ENCODE assay signal across 8 cellular contexts in genomic region chr9:98256632-98257218, GRCh38. TPM values are rescaled to one million over a fixed set of nuclear protein-coding genes. Genes with fewer than 3 reads are reported as not detected.
DNase-seq lines count a peak whose midpoint lies in the region; ATAC-seq, FAIRE-seq and TF ChIP-seq lines count a peak whose summit lies in the region.

No MANE protein-coding gene starts in this region.

- H3K79me2 ChIP-seq in astrocyte (ENCODE audit: insufficient read depth, low read length) = peaks cover 36% of the 10 kb centered on the region

- H3K4me1 ChIP-seq in RWPE2 (ENCODE audit: insufficient read depth, poor library complexity, severe bottlenecking) (peaks cover 19% of the 10 kb centered on the region), astrocyte (ENCODE audit: insufficient read depth, low read length) (peaks cover 38% of the 10 kb centered on the region)

- H3K27me3 ChIP-seq in RWPE2 (ENCODE audit: insufficient read depth, poor library complexity, severe bottlenecking) = no peaks in the 10 kb centered on the region
- no peaks in the 10 kb centered on the region for H3K27me3 ChIP-seq in astrocyte (ENCODE audit: insufficient read depth, low read length)

- peak; percentile 11 to 37 for DNase-seq in NCI-H526 (lab: John Stamatoyannopoulos, UW)
- DNase-seq in NCI-H526 treated with DMSO at 0.1 percent for 48 hours (lab: John Stamatoyannopoulos, UW) = no peak
- no peak for DNase-seq in RWPE2 (ENCODE audit: low spot score)
- DNase-seq in astrocyte (ENCODE audit: low read depth) = no peak
- peak; percentile 83 for DNase-seq in left kidney (ENCODE audit: low read depth, low spot score)
- DNase-seq in GM13976 (ENCODE audit: low spot score) = no peak

- no peaks in the 10 kb centered on the region for H4K20me1 ChIP-seq in astrocyte (ENCODE audit: insufficient read depth, low read length)

- H3K36me3 Mint-ChIP-seq in astrocyte (ENCODE audit: low read depth, unreplicated experiment) = no peaks in the 10 kb centered on the region
- no peaks in the 10 kb centered on the region for H3K36me3 Mint-ChIP-seq in stimulated activated memory B cell treated with anti-CD40 and anti-IgM and Interleukin-4, amounts not matched to agents 10 μg/mL and 1 μg/mL and 100 μg/mL, for 72 hours

- in situ Hi-C loops in GM13976 (cut with MboI; ENCODE audit: low sequenced_read_pairs, unreplicated experiment) = loop anchor here (5.0 kb wide), 1 partner anchor 184 kb away; no protein-coding TSS in a partner anchor

- H3K4me3 ChIP-seq in RWPE2 (ENCODE audit: severe bottlenecking) (peak overlapping the region; percentile 95), astrocyte (ENCODE audit: insufficient read depth, low read depth, low read length) (peak overlapping the region; percentile 90)

- H3K36me3 ChIP-seq in RWPE2 (ENCODE audit: low read depth) (peaks cover 29% of the 10 kb centered on the region), astrocyte (ENCODE audit: insufficient read depth, low read length) (no peaks in the 10 kb centered on the region)

- H3K27ac Mint-ChIP-seq in astrocyte (ENCODE audit: unreplicated experiment) = peak overlapping the region; percentile 90
- peak overlapping the region; percentile 97 for H3K27ac Mint-ChIP-seq in stimulated activated memory B cell treated with anti-CD40 and anti-IgM and Interleukin-4, amounts not matched to agents 10 μg/mL and 1 μg/mL and 100 μg/mL, for 72 hours

- peak overlapping the region; percentile 92 for H3K9ac ChIP-seq in astrocyte (ENCODE audit: low read length)

- peak overlapping the region; percentile 94 for H3K4me2 ChIP-seq in astrocyte (ENCODE audit: low read length)

- ATAC-seq in RWPE2 (ENCODE audit: low read depth) (no peak), HG02759 (IDR thresholded peaks at IDR 0.05; ENCODE audit: unreplicated experiment) (no peak)
- ATAC-seq in stimulated activated memory B cell treated with anti-CD40 and anti-IgM and Interleukin-4, amounts not matched to agents 10 μg/mL and 1 μg/mL and 100 μg/mL, for 72 hours = no peak

- H3K27ac ChIP-seq in RWPE2 (ENCODE audit: poor library complexity, severe bottlenecking) (peak overlapping the region; percentile 94), astrocyte (ENCODE audit: low read depth, low read length) (peak overlapping the region; percentile 97)

- H3K9me3 ChIP-seq in RWPE2 (ENCODE audit: severe bottlenecking) (no peaks in the 10 kb centered on the region), astrocyte (ENCODE audit: insufficient read depth, low read depth, low read length) (no peaks in the 10 kb centered on the region)

- H3K4me1 Mint-ChIP-seq in astrocyte (ENCODE audit: low read depth, unreplicated experiment) = peaks cover 10% of the 10 kb centered on the region
- peaks cover 16% of the 10 kb centered on the region for H3K4me1 Mint-ChIP-seq in stimulated activated memory B cell treated with anti-CD40 and anti-IgM and Interleukin-4, amounts not matched to agents 10 μg/mL and 1 μg/mL and 100 μg/mL, for 72 hours

- TF ChIP-seq CTCF in RWPE2 (IDR thresholded peaks at IDR 0.05; ENCODE audit: poor library complexity, severe bottlenecking) (no peak), astrocyte (IDR thresholded peaks at IDR 0.05; ENCODE audit: insufficient read depth, low read depth, low read length) (no peak), GM13976 (IDR thresholded peaks at IDR 0.05; ENCODE audit: borderline replicate concordance, control extremely low read depth, extremely low read depth, insufficient read depth, missing control alignments) (no peak)

- H2AFZ ChIP-seq in astrocyte (ENCODE audit: low read depth, low read length) = peak overlapping the region; percentile 100

- no peak for FAIRE-seq in astrocyte (lab: Jason Lieb, UNC)

- no peaks in the 10 kb centered on the region for H3K9me3 Mint-ChIP-seq in astrocyte (ENCODE audit: unreplicated experiment)
- H3K9me3 Mint-ChIP-seq in stimulated activated memory B cell treated with anti-CD40 and anti-IgM and Interleukin-4, amounts not matched to agents 10 μg/mL and 1 μg/mL and 100 μg/mL, for 72 hours = no peaks in the 10 kb centered on the region

- peak overlapping the region; percentile 93 for H3K4me3 Mint-ChIP-seq in astrocyte (ENCODE audit: unreplicated experiment)
- H3K4me3 Mint-ChIP-seq in stimulated activated memory B cell treated with anti-CD40 and anti-IgM and Interleukin-4, amounts not matched to agents 10 μg/mL and 1 μg/mL and 100 μg/mL, for 72 hours = peak overlapping the region; percentile 97

- H3K27me3 Mint-ChIP-seq in astrocyte (ENCODE audit: low read depth, unreplicated experiment) = no peaks in the 10 kb centered on the region
- H3K27me3 Mint-ChIP-seq in stimulated activated memory B cell treated with anti-CD40 and anti-IgM and Interleukin-4, amounts not matched to agents 10 μg/mL and 1 μg/mL and 100 μg/mL, for 72 hours = no peaks in the 10 kb centered on the region

RNA-seq across cellular contexts. Expression of gene TBC1D2, which starts 1.3 kb away (rescaled TPM):
- 9.6 and 10.2 TPM in 2 replicates for total RNA-seq in astrocyte

Comparison
In these comparisons a context has a peak if more than half of its experiments do, and no peak if none do; other contexts are left out.
1. DNase-seq: peak in NCI-H526 (2 of 2) and left kidney (single experiment); none in NCI-H526 treated with DMSO at 0.1 percent for 48 hours (single experiment), RWPE2 (single experiment), astrocyte (single experiment) and GM13976 (single experiment).